ENCODE assay signal across 1 cellular context in the genomic region with DNA sequence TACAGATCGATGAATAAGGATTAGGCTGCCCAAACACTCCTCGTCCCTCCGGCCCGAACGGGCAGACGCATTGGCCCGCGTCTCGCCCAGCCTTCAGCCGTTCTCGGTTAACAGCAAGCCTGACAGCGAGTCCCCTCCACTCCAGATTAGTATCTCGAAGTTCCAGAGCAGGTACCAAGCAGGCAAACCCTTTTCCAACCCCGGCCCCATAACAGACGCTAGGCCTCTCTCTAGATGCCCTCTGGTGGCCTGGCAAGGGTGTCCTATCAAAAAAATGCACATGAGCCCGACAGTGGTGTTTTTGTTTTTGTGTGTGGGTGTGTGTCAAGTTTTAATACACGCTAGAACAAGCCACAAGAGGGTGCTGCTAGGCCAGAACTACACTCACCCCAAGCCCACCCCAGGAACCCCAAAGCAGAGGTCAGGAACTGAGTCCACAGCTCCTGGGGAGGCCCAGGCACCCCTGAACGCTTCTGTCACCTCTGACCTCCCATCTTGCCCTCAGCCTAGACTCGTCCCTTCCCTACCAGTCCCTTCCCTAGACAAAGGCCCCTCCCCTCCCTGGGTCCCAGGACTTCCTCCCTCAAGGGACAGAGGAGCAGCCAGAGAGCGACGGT.
TF ChIP-seq lines count a peak whose summit lies in the region.

No MANE protein-coding gene starts in this region.

TF ChIP-seq in K562, 482 proteins besides CTCF, POLR2A, EP300 and RAD21 (continued from another document):
- TF ChIP-seq, protein P1, sequence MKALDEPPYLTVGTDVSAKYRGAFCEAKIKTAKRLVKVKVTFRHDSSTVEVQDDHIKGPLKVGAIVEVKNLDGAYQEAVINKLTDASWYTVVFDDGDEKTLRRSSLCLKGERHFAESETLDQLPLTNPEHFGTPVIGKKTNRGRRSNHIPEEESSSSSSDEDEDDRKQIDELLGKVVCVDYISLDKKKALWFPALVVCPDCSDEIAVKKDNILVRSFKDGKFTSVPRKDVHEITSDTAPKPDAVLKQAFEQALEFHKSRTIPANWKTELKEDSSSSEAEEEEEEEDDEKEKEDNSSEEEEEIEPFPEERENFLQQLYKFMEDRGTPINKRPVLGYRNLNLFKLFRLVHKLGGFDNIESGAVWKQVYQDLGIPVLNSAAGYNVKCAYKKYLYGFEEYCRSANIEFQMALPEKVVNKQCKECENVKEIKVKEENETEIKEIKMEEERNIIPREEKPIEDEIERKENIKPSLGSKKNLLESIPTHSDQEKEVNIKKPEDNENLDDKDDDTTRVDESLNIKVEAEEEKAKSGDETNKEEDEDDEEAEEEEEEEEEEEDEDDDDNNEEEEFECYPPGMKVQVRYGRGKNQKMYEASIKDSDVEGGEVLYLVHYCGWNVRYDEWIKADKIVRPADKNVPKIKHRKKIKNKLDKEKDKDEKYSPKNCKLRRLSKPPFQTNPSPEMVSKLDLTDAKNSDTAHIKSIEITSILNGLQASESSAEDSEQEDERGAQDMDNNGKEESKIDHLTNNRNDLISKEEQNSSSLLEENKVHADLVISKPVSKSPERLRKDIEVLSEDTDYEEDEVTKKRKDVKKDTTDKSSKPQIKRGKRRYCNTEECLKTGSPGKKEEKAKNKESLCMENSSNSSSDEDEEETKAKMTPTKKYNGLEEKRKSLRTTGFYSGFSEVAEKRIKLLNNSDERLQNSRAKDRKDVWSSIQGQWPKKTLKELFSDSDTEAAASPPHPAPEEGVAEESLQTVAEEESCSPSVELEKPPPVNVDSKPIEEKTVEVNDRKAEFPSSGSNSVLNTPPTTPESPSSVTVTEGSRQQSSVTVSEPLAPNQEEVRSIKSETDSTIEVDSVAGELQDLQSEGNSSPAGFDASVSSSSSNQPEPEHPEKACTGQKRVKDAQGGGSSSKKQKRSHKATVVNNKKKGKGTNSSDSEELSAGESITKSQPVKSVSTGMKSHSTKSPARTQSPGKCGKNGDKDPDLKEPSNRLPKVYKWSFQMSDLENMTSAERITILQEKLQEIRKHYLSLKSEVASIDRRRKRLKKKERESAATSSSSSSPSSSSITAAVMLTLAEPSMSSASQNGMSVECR (CRISPR knock-in tag; IDR thresholded peaks at IDR 0.05) = 0 out of 2 replicates have a peak, but pooled peaks have one; percentile 29
- TF ChIP-seq SRSF9 (IDR thresholded peaks at IDR 0.05; ENCODE audit: borderline replicate concordance, low read depth, low read length) = no peak
- TF ChIP-seq ZBED1 (IDR thresholded peaks at IDR 0.05) = no peak
- peak; percentile 81; the same call in 1 of the 2 replicates for TF ChIP-seq HDGF (IDR thresholded peaks at IDR 0.05)
- TF ChIP-seq, protein P2, sequence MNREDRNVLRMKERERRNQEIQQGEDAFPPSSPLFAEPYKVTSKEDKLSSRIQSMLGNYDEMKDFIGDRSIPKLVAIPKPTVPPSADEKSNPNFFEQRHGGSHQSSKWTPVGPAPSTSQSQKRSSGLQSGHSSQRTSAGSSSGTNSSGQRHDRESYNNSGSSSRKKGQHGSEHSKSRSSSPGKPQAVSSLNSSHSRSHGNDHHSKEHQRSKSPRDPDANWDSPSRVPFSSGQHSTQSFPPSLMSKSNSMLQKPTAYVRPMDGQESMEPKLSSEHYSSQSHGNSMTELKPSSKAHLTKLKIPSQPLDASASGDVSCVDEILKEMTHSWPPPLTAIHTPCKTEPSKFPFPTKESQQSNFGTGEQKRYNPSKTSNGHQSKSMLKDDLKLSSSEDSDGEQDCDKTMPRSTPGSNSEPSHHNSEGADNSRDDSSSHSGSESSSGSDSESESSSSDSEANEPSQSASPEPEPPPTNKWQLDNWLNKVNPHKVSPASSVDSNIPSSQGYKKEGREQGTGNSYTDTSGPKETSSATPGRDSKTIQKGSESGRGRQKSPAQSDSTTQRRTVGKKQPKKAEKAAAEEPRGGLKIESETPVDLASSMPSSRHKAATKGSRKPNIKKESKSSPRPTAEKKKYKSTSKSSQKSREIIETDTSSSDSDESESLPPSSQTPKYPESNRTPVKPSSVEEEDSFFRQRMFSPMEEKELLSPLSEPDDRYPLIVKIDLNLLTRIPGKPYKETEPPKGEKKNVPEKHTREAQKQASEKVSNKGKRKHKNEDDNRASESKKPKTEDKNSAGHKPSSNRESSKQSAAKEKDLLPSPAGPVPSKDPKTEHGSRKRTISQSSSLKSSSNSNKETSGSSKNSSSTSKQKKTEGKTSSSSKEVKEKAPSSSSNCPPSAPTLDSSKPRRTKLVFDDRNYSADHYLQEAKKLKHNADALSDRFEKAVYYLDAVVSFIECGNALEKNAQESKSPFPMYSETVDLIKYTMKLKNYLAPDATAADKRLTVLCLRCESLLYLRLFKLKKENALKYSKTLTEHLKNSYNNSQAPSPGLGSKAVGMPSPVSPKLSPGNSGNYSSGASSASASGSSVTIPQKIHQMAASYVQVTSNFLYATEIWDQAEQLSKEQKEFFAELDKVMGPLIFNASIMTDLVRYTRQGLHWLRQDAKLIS (CRISPR knock-in tag; IDR thresholded peaks at IDR 0.05) = 0 out of 2 replicates have a peak, but pooled peaks have one; percentile 56
- TF ChIP-seq MTA1 (IDR thresholded peaks at IDR 0.05; ENCODE audit: borderline replicate concordance) = peak; percentile 66; the same call in 1 of the 2 replicates
- 0 out of 2 replicates have a peak, but pooled peaks have one; percentile 61 for TF ChIP-seq SMARCA4 (IDR thresholded peaks at IDR 0.05)
- TF ChIP-seq RUNX1 (IDR thresholded peaks at IDR 0.05; ENCODE audit: low read depth) = no peak
- TF ChIP-seq RFX7 (CRISPR knock-in tag; IDR thresholded peaks at IDR 0.05) = peak; percentile 2; the same call in 1 of the 2 replicates
- 0 out of 2 replicates have a peak, but pooled peaks have one; percentile 36 for TF ChIP-seq NBN (IDR thresholded peaks at IDR 0.05; ENCODE audit: low read depth)
- 0 out of 2 replicates have a peak, but pooled peaks have one; percentile 33 for TF ChIP-seq ZC3H8 (IDR thresholded peaks at IDR 0.05)
- TF ChIP-seq ZNF79 (CRISPR knock-in tag; IDR thresholded peaks at IDR 0.05; ENCODE audit: low read depth) = no peak
- peak; percentile 93 for TF ChIP-seq SAP30 (IDR thresholded peaks at IDR 0.05; ENCODE audit: borderline replicate concordance, insufficient read depth, low read depth, low read length, poor library complexity, severe bottlenecking)
- TF ChIP-seq EGR1 (conservative IDR thresholded peaks at IDR 0.05) = peak; percentile 70; the same call in 1 of the 2 replicates
- no peak for TF ChIP-seq MEF2D (tag; conservative IDR thresholded peaks at IDR 0.05; ENCODE audit: low read depth)
- TF ChIP-seq HDAC1 (IDR thresholded peaks at IDR 0.05) = peak in 1 of 2 experiments; percentile 92; a peak in 2 of 4 replicates
- TF ChIP-seq CCNT2 (IDR thresholded peaks at IDR 0.05; ENCODE audit: borderline replicate concordance, extremely low read depth, insufficient read length, low read depth, low read length) = peak; percentile 7
- TF ChIP-seq PML (IDR thresholded peaks at IDR 0.05; ENCODE audit: low read length) = 0 out of 2 replicates have a peak, but pooled peaks have one; percentile 2
- TF ChIP-seq ARID2 (IDR thresholded peaks at IDR 0.05) = 0 out of 2 replicates have a peak, but pooled peaks have one; percentile 28
- TF ChIP-seq, protein P3, sequence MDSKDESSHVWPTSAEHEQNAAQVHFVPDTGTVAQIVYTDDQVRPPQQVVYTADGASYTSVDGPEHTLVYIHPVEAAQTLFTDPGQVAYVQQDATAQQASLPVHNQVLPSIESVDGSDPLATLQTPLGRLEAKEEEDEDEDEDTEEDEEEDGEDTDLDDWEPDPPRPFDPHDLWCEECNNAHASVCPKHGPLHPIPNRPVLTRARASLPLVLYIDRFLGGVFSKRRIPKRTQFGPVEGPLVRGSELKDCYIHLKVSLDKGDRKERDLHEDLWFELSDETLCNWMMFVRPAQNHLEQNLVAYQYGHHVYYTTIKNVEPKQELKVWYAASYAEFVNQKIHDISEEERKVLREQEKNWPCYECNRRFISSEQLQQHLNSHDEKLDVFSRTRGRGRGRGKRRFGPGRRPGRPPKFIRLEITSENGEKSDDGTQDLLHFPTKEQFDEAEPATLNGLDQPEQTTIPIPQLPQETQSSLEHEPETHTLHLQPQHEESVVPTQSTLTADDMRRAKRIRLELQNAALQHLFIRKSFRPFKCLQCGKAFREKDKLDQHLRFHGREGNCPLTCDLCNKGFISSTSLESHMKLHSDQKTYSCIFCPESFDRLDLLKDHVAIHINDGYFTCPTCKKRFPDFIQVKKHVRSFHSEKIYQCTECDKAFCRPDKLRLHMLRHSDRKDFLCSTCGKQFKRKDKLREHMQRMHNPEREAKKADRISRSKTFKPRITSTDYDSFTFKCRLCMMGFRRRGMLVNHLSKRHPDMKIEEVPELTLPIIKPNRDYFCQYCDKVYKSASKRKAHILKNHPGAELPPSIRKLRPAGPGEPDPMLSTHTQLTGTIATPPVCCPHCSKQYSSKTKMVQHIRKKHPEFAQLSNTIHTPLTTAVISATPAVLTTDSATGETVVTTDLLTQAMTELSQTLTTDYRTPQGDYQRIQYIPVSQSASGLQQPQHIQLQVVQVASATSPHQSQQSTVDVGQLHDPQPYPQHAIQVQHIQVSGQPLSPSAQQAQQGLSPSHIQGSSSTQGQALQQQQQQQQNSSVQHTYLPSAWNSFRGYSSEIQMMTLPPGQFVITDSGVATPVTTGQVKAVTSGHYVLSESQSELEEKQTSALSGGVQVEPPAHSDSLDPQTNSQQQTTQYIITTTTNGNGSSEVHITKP (IDR thresholded peaks at IDR 0.05; ENCODE audit: partially characterized antibody) = no peak
- TF ChIP-seq ZNF384 (IDR thresholded peaks at IDR 0.05; ENCODE audit: low read depth, low read length) = peak; percentile 73
- peak; percentile 69; the same call in 1 of the 2 replicates for TF ChIP-seq MTA3 (IDR thresholded peaks at IDR 0.05; ENCODE audit: borderline replicate concordance)
- TF ChIP-seq, protein P4, sequence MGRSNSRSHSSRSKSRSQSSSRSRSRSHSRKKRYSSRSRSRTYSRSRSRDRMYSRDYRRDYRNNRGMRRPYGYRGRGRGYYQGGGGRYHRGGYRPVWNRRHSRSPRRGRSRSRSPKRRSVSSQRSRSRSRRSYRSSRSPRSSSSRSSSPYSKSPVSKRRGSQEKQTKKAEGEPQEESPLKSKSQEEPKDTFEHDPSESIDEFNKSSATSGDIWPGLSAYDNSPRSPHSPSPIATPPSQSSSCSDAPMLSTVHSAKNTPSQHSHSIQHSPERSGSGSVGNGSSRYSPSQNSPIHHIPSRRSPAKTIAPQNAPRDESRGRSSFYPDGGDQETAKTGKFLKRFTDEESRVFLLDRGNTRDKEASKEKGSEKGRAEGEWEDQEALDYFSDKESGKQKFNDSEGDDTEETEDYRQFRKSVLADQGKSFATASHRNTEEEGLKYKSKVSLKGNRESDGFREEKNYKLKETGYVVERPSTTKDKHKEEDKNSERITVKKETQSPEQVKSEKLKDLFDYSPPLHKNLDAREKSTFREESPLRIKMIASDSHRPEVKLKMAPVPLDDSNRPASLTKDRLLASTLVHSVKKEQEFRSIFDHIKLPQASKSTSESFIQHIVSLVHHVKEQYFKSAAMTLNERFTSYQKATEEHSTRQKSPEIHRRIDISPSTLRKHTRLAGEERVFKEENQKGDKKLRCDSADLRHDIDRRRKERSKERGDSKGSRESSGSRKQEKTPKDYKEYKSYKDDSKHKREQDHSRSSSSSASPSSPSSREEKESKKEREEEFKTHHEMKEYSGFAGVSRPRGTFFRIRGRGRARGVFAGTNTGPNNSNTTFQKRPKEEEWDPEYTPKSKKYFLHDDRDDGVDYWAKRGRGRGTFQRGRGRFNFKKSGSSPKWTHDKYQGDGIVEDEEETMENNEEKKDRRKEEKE (IDR thresholded peaks at IDR 0.05; ENCODE audit: borderline replicate concordance in 1 of 2, control insufficient read depth in 1 of 2, low read depth in 2 of 2, low read length in 1 of 2) = no peak
